ENCODE assay signal across 20 cellular contexts in the genomic region with DNA sequence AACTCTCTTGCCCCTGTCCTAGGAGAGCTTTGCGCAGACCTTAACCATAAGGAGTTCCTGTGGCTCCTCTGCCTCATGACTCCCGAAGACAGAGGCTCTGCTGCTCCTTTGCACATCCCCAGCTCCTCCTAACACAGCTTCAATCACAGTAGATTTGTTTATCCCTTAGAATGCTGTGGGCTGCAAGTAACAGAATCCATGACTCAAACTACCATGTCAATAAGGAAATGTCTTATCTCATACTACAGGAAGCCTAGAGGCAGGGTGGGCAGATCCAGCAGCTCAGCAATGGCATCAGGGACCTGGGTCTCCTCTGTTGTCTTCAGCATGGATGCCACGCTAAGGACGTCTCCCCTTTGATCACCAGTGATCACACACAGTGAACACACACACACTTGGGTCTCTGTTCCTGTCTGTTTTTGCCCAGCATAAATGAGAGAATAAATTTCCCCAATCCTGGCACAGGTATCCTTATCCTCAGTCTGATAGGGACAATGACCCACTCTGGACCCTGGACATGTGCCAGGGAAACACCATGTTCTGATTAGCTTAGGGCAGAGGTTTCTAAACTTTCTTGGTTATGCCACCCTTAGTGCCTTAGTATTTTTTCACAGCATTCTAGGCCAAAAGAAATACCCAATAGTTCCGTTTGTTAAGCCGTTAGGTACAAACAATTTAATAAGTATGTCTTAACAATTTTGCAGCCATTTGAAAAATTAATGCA.
"Had no signal": no experiment of that assay in that cellular context is flagged by ENCODE, and none has a peak within 500 bp of the region (broad histone marks: within the 10 kb centered on the region; RNA-seq: fewer than 3 reads in every experiment).

No MANE protein-coding gene starts in this region.

- ATAC-seq: activated CD8-positive, alpha-beta T cell treated with anti-CD3 and anti-CD28 coated beads, Interleukin-2, amount 10 ng/mL, durations not matched to agents 7 days and 5 days; heart right ventricle; left colon; stimulated activated naive CD8-positive, alpha-beta T cell treated with anti-CD3 and anti-CD28 coated beads, Interleukin-15, Interleukin-2, amounts not matched to agents 100 U/mL and 50 U/mL, for 24 hours; T-cell had no signal

- H3K27me3 Mint-ChIP-seq: activated T-cell treated with anti-CD3 and anti-CD28 coated beads, Interleukin-2, amount 50 U/mL, for 24 hours; T-cell had no signal

- H3K27ac Mint-ChIP-seq: activated CD4-positive, alpha-beta T cell treated with anti-CD3 and anti-CD28 coated beads, Interleukin-2, amount 10 ng/mL, durations not matched to agents 24 days and 14 days; activated CD8-positive, alpha-beta T cell treated with anti-CD3 and anti-CD28 coated beads, Interleukin-2, amount 10 ng/mL, durations not matched to agents 7 days and 5 days; activated T-cell treated with anti-CD3 and anti-CD28 coated beads, Interleukin-2, amount 50 U/mL, for 24 hours; immature natural killer cell; progenitor cell of endocrine pancreas; T-cell had no signal

- H3K36me3 ChIP-seq: ascending aorta, breast epithelium, heart right ventricle, tibial artery had no signal

- DNase-seq: activated CD4-positive, alpha-beta T cell treated with anti-CD3 and anti-CD28 coated beads, Interleukin-2, amount 10 ng/mL, durations not matched to agents 24 days and 14 days; activated CD4-positive, CD25-positive, alpha-beta regulatory T cell; activated CD8-positive, alpha-beta T cell treated with anti-CD3 and anti-CD28 coated beads, Interleukin-2, amount 10 ng/mL, durations not matched to agents 7 days and 5 days; activated effector memory CD4-positive, alpha-beta T cell treated with anti-CD3 and anti-CD28 coated beads, Interleukin-2, amount 50 U/mL, for 16 hours; activated naive CD4-positive, alpha-beta T cell treated with anti-CD3 and anti-CD28 coated beads, Interleukin-2, amount 50 U/mL, for 16 hours; activated T-cell treated with anti-CD3 and anti-CD28 coated beads, Interleukin-2, amount 50 U/mL, for 24 hours; cerebellar nuclear complex; effector CD4-positive, alpha-beta T cell; heart right ventricle; immature natural killer cell; left colon; stimulated activated CD4-positive, alpha-beta T cell treated with anti-CD3 and anti-CD28 coated beads, Interleukin-2, amount 100 ng/mL, for 24 hours; stimulated activated naive CD8-positive, alpha-beta T cell treated with anti-CD3 and anti-CD28 coated beads, Interleukin-15, Interleukin-2, amounts not matched to agents 100 U/mL and 50 U/mL, for 24 hours; substantia nigra; T-cell; T-helper 9 cell; tibial artery had no signal

- H3K4me3 ChIP-seq: ascending aorta, breast epithelium, heart right ventricle, tibial artery had no signal

- H3K4me3 Mint-ChIP-seq: activated CD4-positive, alpha-beta T cell treated with anti-CD3 and anti-CD28 coated beads, Interleukin-2, amount 10 ng/mL, durations not matched to agents 24 days and 14 days; activated CD8-positive, alpha-beta T cell treated with anti-CD3 and anti-CD28 coated beads, Interleukin-2, amount 10 ng/mL, durations not matched to agents 7 days and 5 days; activated T-cell treated with anti-CD3 and anti-CD28 coated beads, Interleukin-2, amount 50 U/mL, for 24 hours; immature natural killer cell; T-cell had no signal

- H3K27ac ChIP-seq: ascending aorta, breast epithelium, heart right ventricle, tibial artery had no signal

- H3K27me3 ChIP-seq: ascending aorta, breast epithelium, heart right ventricle, tibial artery had no signal

- H3K36me3 Mint-ChIP-seq: immature natural killer cell, T-cell had no signal

- H3K9me3 ChIP-seq: ascending aorta, breast epithelium, heart right ventricle, tibial artery had no signal

- H3K9me3 Mint-ChIP-seq: activated CD4-positive, alpha-beta T cell treated with anti-CD3 and anti-CD28 coated beads, Interleukin-2, amount 10 ng/mL, durations not matched to agents 24 days and 14 days; activated T-cell treated with anti-CD3 and anti-CD28 coated beads, Interleukin-2, amount 50 U/mL, for 24 hours; immature natural killer cell; T-cell had no signal

- H3K4me1 ChIP-seq: ascending aorta, breast epithelium, tibial artery had no signal
